Comparison of ENCODE assay signal across 1 cellular context in the genomic region with DNA sequence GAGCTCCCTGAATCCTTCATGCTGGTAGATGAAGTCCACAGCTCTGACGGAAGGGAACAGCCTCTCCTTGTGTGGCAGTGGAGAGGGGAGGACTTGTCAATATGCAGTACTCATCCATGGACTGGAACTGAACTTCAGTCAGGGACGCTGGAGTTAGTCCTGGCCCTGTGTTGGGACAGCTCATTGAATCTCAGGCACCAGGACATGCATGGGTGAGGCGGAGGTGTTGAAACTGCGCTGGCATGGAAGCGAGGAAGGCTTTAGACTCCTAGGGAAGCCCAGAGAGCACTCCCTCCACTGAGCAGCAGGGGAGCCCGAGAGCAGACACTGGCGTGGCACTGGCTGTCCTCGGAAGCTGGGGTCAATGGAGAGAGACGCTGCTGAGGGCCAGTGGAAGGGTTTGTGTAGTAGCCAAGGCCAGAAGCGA.
TF ChIP-seq lines count a peak whose summit lies in the region.

No MANE protein-coding gene starts in this region.

TF ChIP-seq in SK-N-SH, 30 proteins besides CTCF, POLR2A, EP300 and RAD21 (continued from another document):
- TF ChIP-seq, protein P1, sequence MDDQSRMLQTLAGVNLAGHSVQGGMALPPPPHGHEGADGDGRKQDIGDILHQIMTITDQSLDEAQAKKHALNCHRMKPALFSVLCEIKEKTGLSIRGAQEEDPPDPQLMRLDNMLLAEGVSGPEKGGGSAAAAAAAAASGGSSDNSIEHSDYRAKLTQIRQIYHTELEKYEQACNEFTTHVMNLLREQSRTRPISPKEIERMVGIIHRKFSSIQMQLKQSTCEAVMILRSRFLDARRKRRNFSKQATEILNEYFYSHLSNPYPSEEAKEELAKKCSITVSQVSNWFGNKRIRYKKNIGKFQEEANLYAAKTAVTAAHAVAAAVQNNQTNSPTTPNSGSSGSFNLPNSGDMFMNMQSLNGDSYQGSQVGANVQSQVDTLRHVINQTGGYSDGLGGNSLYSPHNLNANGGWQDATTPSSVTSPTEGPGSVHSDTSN (IDR thresholded peaks at IDR 0.05) = no peak
- TF ChIP-seq, protein P2, sequence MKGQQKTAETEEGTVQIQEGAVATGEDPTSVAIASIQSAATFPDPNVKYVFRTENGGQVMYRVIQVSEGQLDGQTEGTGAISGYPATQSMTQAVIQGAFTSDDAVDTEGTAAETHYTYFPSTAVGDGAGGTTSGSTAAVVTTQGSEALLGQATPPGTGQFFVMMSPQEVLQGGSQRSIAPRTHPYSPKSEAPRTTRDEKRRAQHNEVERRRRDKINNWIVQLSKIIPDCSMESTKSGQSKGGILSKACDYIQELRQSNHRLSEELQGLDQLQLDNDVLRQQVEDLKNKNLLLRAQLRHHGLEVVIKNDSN (IDR thresholded peaks at IDR 0.05; ENCODE audit: borderline replicate concordance, low read depth) = no peak
- TF ChIP-seq MEF2A (IDR thresholded peaks at IDR 0.05; ENCODE audit: borderline replicate concordance, low read depth) (no peak), POLR2AphosphoS5 (IDR thresholded peaks at IDR 0.05; ENCODE audit: low read depth, low read length) (no peak), TEAD4 (IDR thresholded peaks at IDR 0.05; ENCODE audit: borderline replicate concordance, insufficient read depth) (no peak), RFX5 (IDR thresholded peaks at IDR 0.05; ENCODE audit: low read length) (no peak), SIN3A (IDR thresholded peaks at IDR 0.05; ENCODE audit: borderline replicate concordance, low read depth, low read length) (no peak), FOXM1 (IDR thresholded peaks at IDR 0.05; ENCODE audit: low read depth) (no peak), NFIC (IDR thresholded peaks at IDR 0.05; ENCODE audit: borderline replicate concordance) (no peak), JUND (IDR thresholded peaks at IDR 0.05) (no peak), RXRA (IDR thresholded peaks at IDR 0.05; ENCODE audit: borderline replicate concordance, low read depth) (no peak), GATA2 (CRISPR knock-in tag; IDR thresholded peaks at IDR 0.05) (no peak), SMC3 (IDR thresholded peaks at IDR 0.05; ENCODE audit: low read depth, low read length) (no peak)
- TF ChIP-seq, protein P3, sequence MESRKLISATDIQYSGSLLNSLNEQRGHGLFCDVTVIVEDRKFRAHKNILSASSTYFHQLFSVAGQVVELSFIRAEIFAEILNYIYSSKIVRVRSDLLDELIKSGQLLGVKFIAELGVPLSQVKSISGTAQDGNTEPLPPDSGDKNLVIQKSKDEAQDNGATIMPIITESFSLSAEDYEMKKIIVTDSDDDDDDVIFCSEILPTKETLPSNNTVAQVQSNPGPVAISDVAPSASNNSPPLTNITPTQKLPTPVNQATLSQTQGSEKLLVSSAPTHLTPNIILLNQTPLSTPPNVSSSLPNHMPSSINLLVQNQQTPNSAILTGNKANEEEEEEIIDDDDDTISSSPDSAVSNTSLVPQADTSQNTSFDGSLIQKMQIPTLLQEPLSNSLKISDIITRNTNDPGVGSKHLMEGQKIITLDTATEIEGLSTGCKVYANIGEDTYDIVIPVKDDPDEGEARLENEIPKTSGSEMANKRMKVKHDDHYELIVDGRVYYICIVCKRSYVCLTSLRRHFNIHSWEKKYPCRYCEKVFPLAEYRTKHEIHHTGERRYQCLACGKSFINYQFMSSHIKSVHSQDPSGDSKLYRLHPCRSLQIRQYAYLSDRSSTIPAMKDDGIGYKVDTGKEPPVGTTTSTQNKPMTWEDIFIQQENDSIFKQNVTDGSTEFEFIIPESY (IDR thresholded peaks at IDR 0.05; ENCODE audit: borderline replicate concordance, low read depth) = no peak
